8 cellular contexts compared by ENCODE assay signal in genomic region chr19:36213793-36214387, GRCh38. TPM values are rescaled to one million over a fixed set of nuclear protein-coding genes. Genes with fewer than 3 reads are reported as not detected.
A peak's percentile ranks its signal among the peaks of the same experiment; 100 is the strongest.
DNase-seq lines count a peak whose midpoint lies in the region; ATAC-seq and TF ChIP-seq lines count a peak whose summit lies in the region.

No MANE protein-coding gene starts in this region.

- peak overlapping the region; percentile 97 for H3K4me3 ChIP-seq in left ventricle myocardium inferior

- H3K36me3 Mint-ChIP-seq in activated CD4-positive, alpha-beta T cell treated with anti-CD3 and anti-CD28 coated beads for 36 hours (ENCODE audit: low read depth) = peaks cover 16% of the 10 kb centered on the region

- no peak overlapping the region for H3K4me3 Mint-ChIP-seq in activated CD4-positive, alpha-beta T cell treated with anti-CD3 and anti-CD28 coated beads for 36 hours

- peak; percentile 86 for DNase-seq in activated CD4-positive, alpha-beta T cell treated with anti-CD3 and anti-CD28 coated beads for 36 hours
- DNase-seq in activated CD4-positive, alpha-beta T cell treated with anti-CD3 and anti-CD28 coated beads, Interleukin-2, amount 50 U/mL, for 1 hour = no peak
- peak; percentile 50 for DNase-seq in RPMI7951 (ENCODE audit: low read depth)
- no peak for DNase-seq in left ventricle myocardium inferior
- peak; percentile 50 to 56 for DNase-seq in stimulated activated CD4-positive, alpha-beta T cell treated with anti-CD3 and anti-CD28 coated beads, Interleukin-4, amount 100 ng/mL, for 48 hours (ENCODE audit: low read depth in 2 of 2)
- DNase-seq in KG1 (lab: John Stamatoyannopoulos, UW) = no peak
- DNase-seq in DMS153 treated with DMSO at 0.1 percent for 48 hours (lab: John Stamatoyannopoulos, UW; ENCODE audit: unreplicated experiment) = no peak

- CTCF ChIA-PET in activated CD4-positive, alpha-beta T cell treated with anti-CD3 and anti-CD28 coated beads for 36 hours (lab: Charles Lee) = interaction anchor here (0.5 to 1.3 kb wide), 3 partner anchors 86 to 276 kb away, joined by 3 to 9 read pairs (median 3); partner anchors contain the start of gene ZNF566

- no peaks in the 10 kb centered on the region for H3K27me3 Mint-ChIP-seq in activated CD4-positive, alpha-beta T cell treated with anti-CD3 and anti-CD28 coated beads for 36 hours

- H3K9me3 ChIP-seq in left ventricle myocardium inferior (replicated peaks) = no peaks in the 10 kb centered on the region

- no peaks in the 10 kb centered on the region for H3K27me3 ChIP-seq in left ventricle myocardium inferior (ENCODE audit: low read depth)

- intact Hi-C loops in activated CD4-positive, alpha-beta T cell treated with anti-CD3 and anti-CD28 coated beads for 36 hours (cut with DNase I, micrococcal nuclease) = loop anchor here (1.0 to 2.0 kb wide), 24 partner anchors 74 to 1380 kb away; partner anchors contain the start of genes ZNF260 (in 2 of the 2), ZNF566 (in 2 of the 2), ALKBH6 (in 1 of the 2) and CAPNS1 (in 1 of the 2)
- intact Hi-C loops in left ventricle myocardium inferior (cut with micrococcal nuclease) = no loop called here

- no peaks in the 10 kb centered on the region for H3K9me3 Mint-ChIP-seq in activated CD4-positive, alpha-beta T cell treated with anti-CD3 and anti-CD28 coated beads for 36 hours (ENCODE audit: low read depth)

- peak overlapping the region; percentile 97 for H3K27ac ChIP-seq in left ventricle myocardium inferior (replicated peaks)

- H3K4me1 Mint-ChIP-seq in activated CD4-positive, alpha-beta T cell treated with anti-CD3 and anti-CD28 coated beads for 36 hours = peaks cover 19% of the 10 kb centered on the region

- POLR2A ChIA-PET in activated CD4-positive, alpha-beta T cell treated with anti-CD3 and anti-CD28 coated beads for 36 hours (lab: Charles Lee) = interaction anchor here (0.9 to 1.7 kb wide), 6 partner anchors 86 to 1157 kb away, joined by 3 to 13 read pairs (median 6); partner anchors contain the start of genes POLR2I, TBCB, THAP8 and ZNF260

- TF ChIP-seq CTCF in left ventricle myocardium inferior (IDR thresholded peaks at IDR 0.05; ENCODE audit: borderline replicate concordance) = no peak

- peaks cover 50% of the 10 kb centered on the region for H3K4me1 ChIP-seq in left ventricle myocardium inferior

- H3K36me3 ChIP-seq in left ventricle myocardium inferior = no peaks in the 10 kb centered on the region

- no peak overlapping the region for H3K27ac Mint-ChIP-seq in activated CD4-positive, alpha-beta T cell treated with anti-CD3 and anti-CD28 coated beads for 36 hours

- ATAC-seq in activated CD4-positive, alpha-beta T cell treated with anti-CD3 and anti-CD28 coated beads for 36 hours = peak; percentile 44
- no peak for ATAC-seq in GM18870 (IDR thresholded peaks at IDR 0.05; ENCODE audit: unreplicated experiment)

RNA-seq across cellular contexts. Expression of gene ZNF565, which starts 0.6 kb away (rescaled TPM):
- 1 to 10 TPM; 2.8 to 2.9 TPM for total RNA-seq in activated CD4-positive, alpha-beta T cell treated with anti-CD3 and anti-CD28 coated beads for 36 hours
- 2.6 and 3.6 TPM in 2 replicates for total RNA-seq in RPMI7951 (2014; rRNA removed; shearing (Covaris generic))
- total RNA-seq in left ventricle myocardium inferior = 4.4 TPM

RNA-seq across cellular contexts. Expression of gene ZNF146, which starts 1.0 kb away (rescaled TPM):
- 100 to 1,000 TPM; 105 to 111 TPM for total RNA-seq in activated CD4-positive, alpha-beta T cell treated with anti-CD3 and anti-CD28 coated beads for 36 hours
- total RNA-seq in RPMI7951 (2014; rRNA removed; shearing (Covaris generic)) = 103 and 114 TPM in 2 replicates
- total RNA-seq in left ventricle myocardium inferior = 30.4 TPM

Comparison
In these comparisons a context has a peak if more than half of its experiments do, and no peak if none do; other contexts are left out.
1. DNase-seq: peak in activated CD4-positive, alpha-beta T cell treated with anti-CD3 and anti-CD28 coated beads for 36 hours (single experiment), RPMI7951 (single experiment) and stimulated activated CD4-positive, alpha-beta T cell treated with anti-CD3 and anti-CD28 coated beads, Interleukin-4, amount 100 ng/mL, for 48 hours (2 of 2); none in activated CD4-positive, alpha-beta T cell treated with anti-CD3 and anti-CD28 coated beads, Interleukin-2, amount 50 U/mL, for 1 hour (single experiment), left ventricle myocardium inferior (single experiment), KG1 (single experiment) and DMS153 treated with DMSO at 0.1 percent for 48 hours (single experiment).